22 cellular contexts compared by ENCODE assay signal in the genomic region with DNA sequence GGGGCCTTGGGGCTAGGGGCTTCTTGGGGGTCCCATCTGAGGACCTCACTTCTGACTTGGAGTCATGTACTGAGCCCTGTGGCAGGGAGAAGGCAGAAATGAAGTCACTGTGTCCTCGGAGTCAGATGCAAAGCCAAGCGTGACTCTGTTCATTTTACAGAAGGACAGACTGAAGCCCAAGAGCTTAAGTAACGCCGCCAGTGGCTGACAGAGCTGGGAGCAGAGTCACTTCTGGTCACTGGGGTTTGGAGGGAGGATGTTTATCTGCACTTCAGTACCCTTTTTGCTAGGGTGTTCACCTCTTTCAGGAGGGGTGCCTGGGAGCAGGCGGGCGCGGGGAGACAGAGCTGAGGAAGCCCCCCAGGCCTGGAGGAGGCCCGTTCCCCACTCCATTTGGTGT. TPM values are rescaled to one million over a fixed set of nuclear protein-coding genes. Genes with fewer than 3 reads are reported as not detected.
A peak's percentile ranks its signal among the peaks of the same experiment; 100 is the strongest.
DNase-seq lines count a peak whose midpoint lies in the region; ATAC-seq and TF ChIP-seq lines count a peak whose summit lies in the region.
"Had no signal": no experiment of that assay in that cellular context is flagged by ENCODE, and none has a peak within 500 bp of the region (broad histone marks: within the 10 kb centered on the region; RNA-seq: fewer than 3 reads in every experiment).

No MANE protein-coding gene starts in this region.

- POLR2A ChIA-PET in activated CD4-positive, alpha-beta T cell treated with anti-CD3 and anti-CD28 coated beads for 36 hours (lab: Charles Lee), result interaction anchor here (0.5 to 2.7 kb wide), 8 partner anchors 10 to 109 kb away, joined by 3 to 26 read pairs (median 5); a partner anchor contains a TSS
- POLR2A ChIA-PET in WTC11 (lab: Charles Lee), result no interaction called here

- peak overlapping the region; percentile 96 for H3K27ac Mint-ChIP-seq in activated CD4-positive, alpha-beta T cell treated with anti-CD3 and anti-CD28 coated beads for 36 hours
- H3K27ac Mint-ChIP-seq in activated T-helper 1 cell treated with anti-CD3 and anti-CD28 coated beads, Interleukin-12 subunit alpha, Interleukin-12 subunit beta, Interleukin-2, Interleukin-4 antibody, amounts not matched to agents 30 ng/mL and 10 ng/mL and 1 ng/mL, durations not matched to agents 14 hours and 24 hours and 36 hours, result peak overlapping the region; percentile 92
- no peak overlapping the region for H3K27ac Mint-ChIP-seq in WTC11
- H3K27ac Mint-ChIP-seq: memory B cell had no signal

- TF ChIP-seq CTCF in WTC11 (IDR thresholded peaks at IDR 0.05), result no peak

- H3K4me3 Mint-ChIP-seq in activated CD4-positive, alpha-beta T cell treated with anti-CD3 and anti-CD28 coated beads for 36 hours, result peak overlapping the region; percentile 87
- peak overlapping the region; percentile 80 for H3K4me3 Mint-ChIP-seq in activated T-helper 1 cell treated with anti-CD3 and anti-CD28 coated beads, Interleukin-12 subunit alpha, Interleukin-12 subunit beta, Interleukin-2, Interleukin-4 antibody, amounts not matched to agents 30 ng/mL and 10 ng/mL and 1 ng/mL, durations not matched to agents 14 hours and 24 hours and 36 hours
- no peak overlapping the region for H3K4me3 Mint-ChIP-seq in WTC11
- H3K4me3 Mint-ChIP-seq: memory B cell had no signal

- CTCF ChIA-PET in activated CD4-positive, alpha-beta T cell treated with anti-CD3 and anti-CD28 coated beads for 36 hours (lab: Charles Lee), result interaction anchor here (0.6 to 1.4 kb wide), 8 partner anchors 11 to 151 kb away, joined by 3 to 6 read pairs (median 3); a partner anchor contains a TSS
- CTCF ChIA-PET in WTC11 (lab: Charles Lee), result interaction anchor here (1.4 kb wide), 1 partner anchor 12 kb away, joined by 9 read pairs; no protein-coding TSS in a partner anchor

- peak; percentile 6 for ATAC-seq in activated CD4-positive, alpha-beta T cell treated with anti-CD3 and anti-CD28 coated beads for 36 hours
- no peak for ATAC-seq in WTC11
- ATAC-seq: psoas muscle had no signal

- no peaks in the 10 kb centered on the region for H3K27me3 Mint-ChIP-seq in activated CD4-positive, alpha-beta T cell treated with anti-CD3 and anti-CD28 coated beads for 36 hours
- H3K27me3 Mint-ChIP-seq in activated T-helper 1 cell treated with anti-CD3 and anti-CD28 coated beads, Interleukin-12 subunit alpha, Interleukin-12 subunit beta, Interleukin-2, Interleukin-4 antibody, amounts not matched to agents 30 ng/mL and 10 ng/mL and 1 ng/mL, durations not matched to agents 14 hours and 24 hours and 36 hours (ENCODE audit: insufficient read depth), result no peaks in the 10 kb centered on the region
- no peaks in the 10 kb centered on the region; the same call in 1 of the 2 replicates for H3K27me3 Mint-ChIP-seq in WTC11 (ENCODE audit: low read depth)
- H3K27me3 Mint-ChIP-seq: memory B cell had no signal

- H3K36me3 Mint-ChIP-seq in activated CD4-positive, alpha-beta T cell treated with anti-CD3 and anti-CD28 coated beads for 36 hours (ENCODE audit: low read depth), result peaks cover 84% of the 10 kb centered on the region
- H3K36me3 Mint-ChIP-seq in activated T-helper 1 cell treated with anti-CD3 and anti-CD28 coated beads, Interleukin-12 subunit alpha, Interleukin-12 subunit beta, Interleukin-2, Interleukin-4 antibody, amounts not matched to agents 30 ng/mL and 10 ng/mL and 1 ng/mL, durations not matched to agents 14 hours and 24 hours and 36 hours (ENCODE audit: low read depth), result peaks cover 63% of the 10 kb centered on the region
- no peaks in the 10 kb centered on the region for H3K36me3 Mint-ChIP-seq in WTC11
- H3K36me3 Mint-ChIP-seq: memory B cell had no signal

- peaks cover 96% of the 10 kb centered on the region for H3K4me1 Mint-ChIP-seq in activated CD4-positive, alpha-beta T cell treated with anti-CD3 and anti-CD28 coated beads for 36 hours
- H3K4me1 Mint-ChIP-seq in activated T-helper 1 cell treated with anti-CD3 and anti-CD28 coated beads, Interleukin-12 subunit alpha, Interleukin-12 subunit beta, Interleukin-2, Interleukin-4 antibody, amounts not matched to agents 30 ng/mL and 10 ng/mL and 1 ng/mL, durations not matched to agents 14 hours and 24 hours and 36 hours (ENCODE audit: low read depth), result peaks cover 95% of the 10 kb centered on the region
- no peaks in the 10 kb centered on the region for H3K4me1 Mint-ChIP-seq in WTC11

- peak; percentile 70 for DNase-seq in activated CD4-positive, alpha-beta T cell treated with anti-CD3 and anti-CD28 coated beads for 36 hours
- DNase-seq in activated CD4-positive, alpha-beta T cell treated with anti-CD3 and anti-CD28 coated beads for 4 hours, result no peak
- DNase-seq in MV-4-11 (lab: John Stamatoyannopoulos, UW), result peak; percentile 45
- no peak for DNase-seq in activated T-helper 1 cell treated with anti-CD3 and anti-CD28 coated beads, Interleukin-12 subunit alpha, Interleukin-12 subunit beta, Interleukin-2, Interleukin-4 antibody, amounts not matched to agents 30 ng/mL and 10 ng/mL and 1 ng/mL, durations not matched to agents 14 hours and 24 hours and 36 hours (ENCODE audit: low spot score)
- DNase-seq in left kidney (ENCODE audit: low read depth, low spot score), result peak; percentile 22
- no peak for DNase-seq in anterior cingulate cortex (lab: John Stamatoyannopoulos, UW)
- DNase-seq in NCI-H446 treated with DMSO at 0.1 percent for 48 hours (lab: John Stamatoyannopoulos, UW), result no peak
- no peak for DNase-seq in WTC11 (ENCODE audit: low spot score)
- DNase-seq: 8988T; BE2C; GDM1; hippocampal formation; Karpas-422; NCI-H1092; NCI-H2081; NCI-H510A treated with DMSO at 0.1 percent for 48 hours; psoas muscle; Right ventricle myocardium superior; stimulated activated CD4-positive, alpha-beta T cell treated with anti-CD3 and anti-CD28 coated beads, Interleukin-4, amount 100 ng/mL, for 4 hours had no signal

- no peaks in the 10 kb centered on the region for H3K9me3 Mint-ChIP-seq in activated CD4-positive, alpha-beta T cell treated with anti-CD3 and anti-CD28 coated beads for 36 hours (ENCODE audit: low read depth)
- no peaks in the 10 kb centered on the region for H3K9me3 Mint-ChIP-seq in activated T-helper 1 cell treated with anti-CD3 and anti-CD28 coated beads, Interleukin-12 subunit alpha, Interleukin-12 subunit beta, Interleukin-2, Interleukin-4 antibody, amounts not matched to agents 30 ng/mL and 10 ng/mL and 1 ng/mL, durations not matched to agents 14 hours and 24 hours and 36 hours
- H3K9me3 Mint-ChIP-seq in WTC11, result no peaks in the 10 kb centered on the region
- H3K9me3 Mint-ChIP-seq: memory B cell had no signal

- intact Hi-C loops in activated CD4-positive, alpha-beta T cell treated with anti-CD3 and anti-CD28 coated beads for 36 hours (cut with DNase I, micrococcal nuclease), result loop anchor here in 1 of 2 experiments (10.0 kb wide), 1 partner anchor 1573 kb away; no protein-coding TSS in a partner anchor
- intact Hi-C loops in activated T-helper 1 cell treated with anti-CD3 and anti-CD28 coated beads, Interleukin-12 subunit alpha, Interleukin-12 subunit beta, Interleukin-2, Interleukin-4 antibody, amounts not matched to agents 30 ng/mL and 10 ng/mL and 1 ng/mL, durations not matched to agents 14 hours and 24 hours and 36 hours (cut with micrococcal nuclease), result no loop called here

TF ChIP-seq in WTC11, 78 proteins besides CTCF, POLR2A, EP300 and RAD21 (continues in another document):
- TF ChIP-seq KAT7 (CRISPR knock-in tag; IDR thresholded peaks at IDR 0.05; ENCODE audit: borderline replicate concordance), result no peak
- TF ChIP-seq CREM (CRISPR knock-in tag; IDR thresholded peaks at IDR 0.05), result no peak
- no peak for TF ChIP-seq GABPB1 (CRISPR knock-in tag; IDR thresholded peaks at IDR 0.05)
- no peak for TF ChIP-seq ZNF317 (CRISPR knock-in tag; IDR thresholded peaks at IDR 0.05; ENCODE audit: borderline replicate concordance, low read depth)
- TF ChIP-seq, protein P1, sequence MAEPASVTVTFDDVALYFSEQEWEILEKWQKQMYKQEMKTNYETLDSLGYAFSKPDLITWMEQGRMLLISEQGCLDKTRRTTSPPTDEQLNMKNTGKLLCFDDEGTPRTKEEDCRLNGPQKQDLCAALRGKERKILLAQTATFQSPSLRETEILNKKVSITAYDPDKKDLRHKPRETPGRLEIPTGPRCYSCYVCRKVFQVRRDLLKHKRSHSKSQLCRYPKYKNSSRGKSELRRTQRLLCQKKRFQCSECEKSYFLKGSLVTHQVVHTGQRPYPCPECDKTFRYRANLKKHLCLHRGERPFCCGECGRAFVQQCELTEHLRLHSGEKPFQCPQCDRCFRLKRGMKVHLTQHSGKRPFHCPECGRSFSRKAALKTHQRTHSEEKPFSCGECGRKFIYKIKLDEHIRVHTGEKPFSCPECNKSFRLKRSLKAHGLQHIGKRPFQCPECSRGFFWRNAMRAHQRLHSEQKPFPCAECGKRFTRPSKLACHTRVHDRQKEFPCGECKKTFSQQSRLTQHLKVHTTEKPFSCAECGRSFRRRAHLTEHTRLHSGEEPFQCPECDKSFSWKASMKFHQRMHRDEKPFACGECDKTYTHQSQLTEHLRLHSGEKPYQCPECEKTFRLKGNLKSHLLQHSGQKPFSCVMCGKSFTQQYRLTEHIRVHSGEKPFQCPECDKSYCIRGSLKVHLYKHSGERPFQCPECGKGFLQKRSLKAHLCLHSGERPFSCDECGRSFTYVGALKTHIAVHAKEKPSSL (CRISPR knock-in tag; conservative IDR thresholded peaks at IDR 0.05), result no peak

RNA-seq across cellular contexts. Expression of a gene that starts 10.7 kb away (rescaled TPM):
- 100 to 1,000 TPM; 286 to 377 TPM for total RNA-seq in activated CD4-positive, alpha-beta T cell treated with anti-CD3 and anti-CD28 coated beads for 36 hours
- 411 and 416 TPM in 2 replicates for total RNA-seq in activated T-helper 1 cell treated with anti-CD3 and anti-CD28 coated beads, Interleukin-12 subunit alpha, Interleukin-12 subunit beta, Interleukin-2, Interleukin-4 antibody, amounts not matched to agents 30 ng/mL and 10 ng/mL and 1 ng/mL, durations not matched to agents 14 hours and 24 hours and 36 hours
- total RNA-seq in WTC11 (2021), result 0.53 to 1.0 TPM (median 0.73 TPM) in 3 replicates
- total RNA-seq: ascending aorta, endothelial cell of umbilical vein had no signal

RNA-seq across cellular contexts. Expression of a gene that starts 30.2 kb away (rescaled TPM):
- total RNA-seq in activated CD4-positive, alpha-beta T cell treated with anti-CD3 and anti-CD28 coated beads for 36 hours, result 1 to 10 TPM; 7.0 to 9.6 TPM
- total RNA-seq in activated T-helper 1 cell treated with anti-CD3 and anti-CD28 coated beads, Interleukin-12 subunit alpha, Interleukin-12 subunit beta, Interleukin-2, Interleukin-4 antibody, amounts not matched to agents 30 ng/mL and 10 ng/mL and 1 ng/mL, durations not matched to agents 14 hours and 24 hours and 36 hours, result 1.7 and 2.0 TPM in 2 replicates
- total RNA-seq in WTC11 (2021), result 10.2 to 12.1 TPM (median 11.5 TPM) in 3 replicates

RNA-seq across cellular contexts. Expression of a gene that starts 57.9 kb away (rescaled TPM):
- 1 to 10 TPM; 1.9 to 2.0 TPM for total RNA-seq in activated CD4-positive, alpha-beta T cell treated with anti-CD3 and anti-CD28 coated beads for 36 hours
- total RNA-seq in activated T-helper 1 cell treated with anti-CD3 and anti-CD28 coated beads, Interleukin-12 subunit alpha, Interleukin-12 subunit beta, Interleukin-2, Interleukin-4 antibody, amounts not matched to agents 30 ng/mL and 10 ng/mL and 1 ng/mL, durations not matched to agents 14 hours and 24 hours and 36 hours, result 2.4 and 3.2 TPM in 2 replicates
- total RNA-seq in WTC11 (2021), result 110 to 114 TPM (median 114 TPM) in 3 replicates

Comparison
In these comparisons a context has a peak if more than half of its experiments do, and no peak if none do; other contexts are left out.
1. DNase-seq: peak in activated CD4-positive, alpha-beta T cell treated with anti-CD3 and anti-CD28 coated beads for 36 hours (single experiment), MV-4-11 (single experiment) and left kidney (single experiment); none in activated CD4-positive, alpha-beta T cell treated with anti-CD3 and anti-CD28 coated beads for 4 hours (0 of 2), activated T-helper 1 cell treated with anti-CD3 and anti-CD28 coated beads, Interleukin-12 subunit alpha, Interleukin-12 subunit beta, Interleukin-2, Interleukin-4 antibody, amounts not matched to agents 30 ng/mL and 10 ng/mL and 1 ng/mL, durations not matched to agents 14 hours and 24 hours and 36 hours (single experiment), anterior cingulate cortex (0 of 58), NCI-H446 treated with DMSO at 0.1 percent for 48 hours (single experiment) and WTC11 (single experiment).
2. RNA of a gene that starts 10.7 kb away (total RNA-seq): 411 to 416 TPM in activated T-helper 1 cell treated with anti-CD3 and anti-CD28 coated beads, Interleukin-12 subunit alpha, Interleukin-12 subunit beta, Interleukin-2, Interleukin-4 antibody, amounts not matched to agents 30 ng/mL and 10 ng/mL and 1 ng/mL, durations not matched to agents 14 hours and 24 hours and 36 hours and 286 to 377 TPM in activated CD4-positive, alpha-beta T cell treated with anti-CD3 and anti-CD28 coated beads for 36 hours; 0.53 to 1.0 TPM in WTC11; every median in the first group is over 100 times any median in the second.
3. RNA of a gene that starts 57.9 kb away (total RNA-seq): 110 to 114 TPM in WTC11; 2.4 to 3.2 TPM in activated T-helper 1 cell treated with anti-CD3 and anti-CD28 coated beads, Interleukin-12 subunit alpha, Interleukin-12 subunit beta, Interleukin-2, Interleukin-4 antibody, amounts not matched to agents 30 ng/mL and 10 ng/mL and 1 ng/mL, durations not matched to agents 14 hours and 24 hours and 36 hours and 1.9 to 2.0 TPM in activated CD4-positive, alpha-beta T cell treated with anti-CD3 and anti-CD28 coated beads for 36 hours; every median in the first group is over 10 times any median in the second.